ENCODE assay signal across 8 cellular contexts in genomic region chr22:50169774-50170341, GRCh38. TPM values are rescaled to one million over a fixed set of nuclear protein-coding genes. Genes with fewer than 3 reads are reported as not detected.
DNase-seq lines count a peak whose midpoint lies in the region; ATAC-seq and TF ChIP-seq lines count a peak whose summit lies in the region.

No MANE protein-coding gene starts in this region.

- peak; percentile 68 for ATAC-seq in CD4-positive, alpha-beta T cell (ENCODE audit: poor library complexity)

- peaks cover 45% of the 10 kb centered on the region for H3K27me3 Mint-ChIP-seq in CD4-positive, alpha-beta T cell

- intact Hi-C loops in CD4-positive, alpha-beta T cell (cut with DNase I, micrococcal nuclease) = loop anchor here in 1 of 2 experiments (5.0 kb wide), 1 partner anchor 37 kb away; no protein-coding TSS in a partner anchor

- H3K4me3 ChIP-seq in MG63 (peak overlapping the region; percentile 29; the same call in 1 of the 2 replicates), right atrium auricular region (peak overlapping the region; percentile 40 to 56)

- H3K4me1 Mint-ChIP-seq in CD4-positive, alpha-beta T cell (ENCODE audit: low read depth) = peaks cover 10% of the 10 kb centered on the region

- no peak for TF ChIP-seq CTCF in CD4-positive, alpha-beta T cell (IDR thresholded peaks at IDR 0.05)
- TF ChIP-seq CTCF in right atrium auricular region (IDR thresholded peaks at IDR 0.05) = no peak

- no peak overlapping the region for H3K27ac ChIP-seq in CD4-positive, alpha-beta T cell (ENCODE audit: low read depth, low read length)
- no peak overlapping the region for H3K27ac ChIP-seq in right atrium auricular region

- H3K36me3 Mint-ChIP-seq in CD4-positive, alpha-beta T cell (ENCODE audit: low read depth) = no peaks in the 10 kb centered on the region

- H3K9me3 Mint-ChIP-seq in CD4-positive, alpha-beta T cell = no peaks in the 10 kb centered on the region

- no peak overlapping the region for H3K27ac Mint-ChIP-seq in CD4-positive, alpha-beta T cell

- DNase-seq in CD4-positive, alpha-beta T cell = peak in 1 of 10 experiments; percentile 30
- no peak for DNase-seq in MG63
- DNase-seq in activated CD8-positive, alpha-beta memory T cell treated with anti-CD3 and anti-CD28 coated beads, Interleukin-2, amount 50 U/mL, for 48 hours = peak; percentile 79
- no peak for DNase-seq in right atrium auricular region (ENCODE audit: low spot score)
- peak; percentile 44 to 45 for DNase-seq in stimulated activated CD4-positive, alpha-beta T cell treated with anti-CD3 and anti-CD28 coated beads, Interleukin-4, amount 100 ng/mL, for 48 hours (ENCODE audit: low read depth in 2 of 2)
- DNase-seq in NCI-H1436 (lab: John Stamatoyannopoulos, UW) = no peak
- no peak for DNase-seq in RKO (ENCODE audit: low spot score)
- DNase-seq in GDM1 (lab: John Stamatoyannopoulos, UW) = no peak

- no peak overlapping the region for H3K4me3 Mint-ChIP-seq in CD4-positive, alpha-beta T cell

- POLR2A ChIA-PET in CD4-positive, alpha-beta T cell (lab: Charles Lee) = no interaction called here

- H3K36me3 ChIP-seq in MG63 = no peaks in the 10 kb centered on the region
- no peaks in the 10 kb centered on the region for H3K36me3 ChIP-seq in right atrium auricular region

- peaks cover 0 to 22% of the 10 kb centered on the region in 2 donors for H3K4me1 ChIP-seq in right atrium auricular region

- CTCF ChIA-PET in CD4-positive, alpha-beta T cell (lab: Charles Lee) = no interaction called here

- H3K27me3 ChIP-seq in CD4-positive, alpha-beta T cell (ENCODE audit: control insufficient read depth, insufficient read depth, low read length) = peaks cover 39% of the 10 kb centered on the region
- H3K27me3 ChIP-seq in MG63 (peaks cover 2% of the 10 kb centered on the region; the same call in 1 of the 2 replicates), right atrium auricular region (no peaks in the 10 kb centered on the region)

- no peaks in the 10 kb centered on the region for H3K9me3 ChIP-seq in CD4-positive, alpha-beta T cell (ENCODE audit: control insufficient read depth, low read length)
- H3K9me3 ChIP-seq in MG63 (no peaks in the 10 kb centered on the region), right atrium auricular region (no peaks in the 10 kb centered on the region)

RNA-seq across cellular contexts. Expression of gene PANX2, which starts 0.7 kb away (rescaled TPM):
- under 1 TPM; 0.11 to 0.16 TPM for total RNA-seq in CD4-positive, alpha-beta T cell
- 0.12 and 0.79 TPM in 2 replicates for total RNA-seq in MG63 (2014; rRNA removed; shearing (Covaris generic); ENCODE audit: low replicate concordance)
- 1 to 10 TPM in 1 of 2 donors, under 1 TPM in 1; 0.67 to 1.7 TPM for total RNA-seq in right atrium auricular region

RNA-seq across cellular contexts. Expression of gene TRABD, which starts 15.9 kb away (rescaled TPM):
- 100 to 1,000 TPM; 184 to 193 TPM for total RNA-seq in CD4-positive, alpha-beta T cell
- 38.8 and 49.9 TPM in 2 replicates for total RNA-seq in MG63 (2014; rRNA removed; shearing (Covaris generic); ENCODE audit: low replicate concordance)
- 10 to 100 TPM; 12.3 to 20.0 TPM for total RNA-seq in right atrium auricular region

RNA-seq across cellular contexts. Expression of gene SELENOO, which starts 31.0 kb away (rescaled TPM):
- total RNA-seq in CD4-positive, alpha-beta T cell = 10 to 100 TPM; 26.0 to 26.1 TPM
- total RNA-seq in MG63 (2014; rRNA removed; shearing (Covaris generic); ENCODE audit: low replicate concordance) = 6.5 and 13.8 TPM in 2 replicates
- total RNA-seq in right atrium auricular region = 10 to 100 TPM; 18.0 to 20.0 TPM

Comparison
In these comparisons a context has a peak if more than half of its experiments do, and no peak if none do; other contexts are left out.
1. DNase-seq: peak in activated CD8-positive, alpha-beta memory T cell treated with anti-CD3 and anti-CD28 coated beads, Interleukin-2, amount 50 U/mL, for 48 hours (single experiment) and stimulated activated CD4-positive, alpha-beta T cell treated with anti-CD3 and anti-CD28 coated beads, Interleukin-4, amount 100 ng/mL, for 48 hours (2 of 2); none in MG63 (single experiment), right atrium auricular region (single experiment), NCI-H1436 (single experiment), RKO (single experiment) and GDM1 (single experiment).